ENCODE assay signal across 8 cellular contexts in genomic region chr10:5684971-5685763, GRCh38. TPM values are rescaled to one million over a fixed set of nuclear protein-coding genes. Genes with fewer than 3 reads are reported as not detected.
DNase-seq lines count a peak whose midpoint lies in the region; ATAC-seq lines count a peak whose summit lies in the region.

No MANE protein-coding gene starts in this region.

- H3K27ac ChIP-seq in adipose tissue (ENCODE audit: low read depth, low read length) (peak overlapping the region; percentile 73), right cardiac atrium (ENCODE audit: low read length) (peak overlapping the region; percentile 79), rectal smooth muscle tissue (ENCODE audit: low read depth, low read length) (peak overlapping the region; percentile 72), aorta (ENCODE audit: low read depth in 1 of 2, low read length in 2 of 2) (peak overlapping the region in 1 of 2 donors; percentile 73)

- H3K27me3 ChIP-seq in right cardiac atrium (ENCODE audit: control insufficient read depth, insufficient read depth) (no peaks in the 10 kb centered on the region), rectal smooth muscle tissue (ENCODE audit: control insufficient read depth, insufficient read depth, low read length) (no peaks in the 10 kb centered on the region), aorta (ENCODE audit: control insufficient read depth in 1 of 2, insufficient read depth in 2 of 2, low read length in 1 of 2) (no peaks in the 10 kb centered on the region)

- no peaks in the 10 kb centered on the region for H3K36me3 ChIP-seq in rectal smooth muscle tissue (ENCODE audit: control insufficient read depth, insufficient read depth, low read length)
- H3K36me3 ChIP-seq in aorta (ENCODE audit: control insufficient read depth in 1 of 2, insufficient read depth in 2 of 2, low read length in 1 of 2): no peaks in the 10 kb centered on the region

- peak; percentile 51 for ATAC-seq in GM19452 (IDR thresholded peaks at IDR 0.05; ENCODE audit: unreplicated experiment)
- ATAC-seq in right cardiac atrium: peak; percentile 48 to 70
- peak; percentile 83 for ATAC-seq in aorta (ENCODE audit: low FRiP score)

- H3K9ac ChIP-seq in rectal smooth muscle tissue (ENCODE audit: low read length): peak overlapping the region; percentile 68

- no peaks in the 10 kb centered on the region for H3K9me3 ChIP-seq in right cardiac atrium (ENCODE audit: control insufficient read depth, low read length)
- no peaks in the 10 kb centered on the region for H3K9me3 ChIP-seq in aorta (ENCODE audit: control insufficient read depth, low read length)

- H3K4me3 ChIP-seq in right cardiac atrium (ENCODE audit: low read length) (peak overlapping the region; percentile 80), rectal smooth muscle tissue (ENCODE audit: low read length) (peak overlapping the region; percentile 94), aorta (ENCODE audit: low read length in 2 of 2) (peak overlapping the region; percentile 81 to 90)

- no peaks in the 10 kb centered on the region for H3K4me1 ChIP-seq in right cardiac atrium (ENCODE audit: control insufficient read depth, insufficient read depth, low read length)
- peaks cover 6% of the 10 kb centered on the region for H3K4me1 ChIP-seq in rectal smooth muscle tissue (ENCODE audit: control insufficient read depth, insufficient read depth, low read length)
- no peaks in the 10 kb centered on the region for H3K4me1 ChIP-seq in aorta (ENCODE audit: control insufficient read depth in 1 of 2, insufficient read depth in 2 of 2, low read length in 2 of 2)

- in situ Hi-C loops in Caki2 (cut with HindIII; ENCODE audit: low pct_unique_long_range_greater_than_20kb, low sequenced_read_pairs): no loop called here

- intact Hi-C loops in right cardiac atrium (cut with DNase I) (loop anchor here in 2 of 4 donors (10.0 kb wide), 1 partner anchor 190 kb away; no protein-coding TSS in a partner anchor), aorta (cut with DNase I) (loop anchor here (5.0 to 10.0 kb wide), 3 partner anchors 130 to 238 kb away; partner anchors contain the start of gene GDI2 (in 1 of the 2))

- DNase-seq in Caki2 (ENCODE audit: low read depth) (peak; percentile 74), HK-2 (ENCODE audit: unreplicated experiment) (peak; percentile 50), SW480 (ENCODE audit: low spot score) (peak; percentile 69), right cardiac atrium (peak; percentile 63 to 90 (median 83)), aorta (peak; percentile 85 to 89)

- 0% methylated on average over 61 to 77 of the region's 77 CpGs for WGBS in adipose tissue, 3 donors
- WGBS in right cardiac atrium: under 1% methylated on average over 77 of the region's 77 CpGs
- WGBS in aorta, 2 donors: 0% methylated on average over 52 to 77 of the region's 77 CpGs

RNA-seq across cellular contexts. Expression of gene TASOR2, which starts 0.5 kb away (rescaled TPM):
- 17.3 and 24.5 TPM in 2 replicates for total RNA-seq in Caki2 (2014; rRNA removed; shearing (Covaris generic); ENCODE audit: low replicate concordance)
- polyA plus RNA-seq in adipose tissue: 10 to 100 TPM in 1 of 3 donors, 1 to 10 TPM in 2; 8.0 to 13.9 (median 8.0) TPM
- total RNA-seq in right cardiac atrium: 10 to 100 TPM; 41.1 to 51.7 (median 49.3) TPM
- 9.7 TPM for polyA plus RNA-seq in right cardiac atrium
- total RNA-seq in aorta: 10 to 100 TPM; 68.2 to 72.6 TPM
- 10 to 100 TPM in 1 of 2 donors, 1 to 10 TPM in 1; 2.3 to 11.0 TPM for polyA plus RNA-seq in aorta

RNA-seq across cellular contexts. Expression of gene ASB13, which starts 18.8 kb away (rescaled TPM):
- total RNA-seq in Caki2 (2014; rRNA removed; shearing (Covaris generic); ENCODE audit: low replicate concordance): 21.4 and 28.8 TPM in 2 replicates
- polyA plus RNA-seq in adipose tissue (10 to 100 TPM; 11.9 to 40.9 (median 13.5) TPM), right cardiac atrium (17.1 TPM), aorta (10 to 100 TPM; 19.2 to 35.1 TPM)
- total RNA-seq in right cardiac atrium (10 to 100 TPM; 15.0 to 20.6 (median 17.5) TPM), aorta (10 to 100 TPM; 23.2 to 25.0 TPM)
